ENCODE assay signal across 8 cellular contexts in genomic region chr19:52139291-52140076, GRCh38. TPM values are rescaled to one million over a fixed set of nuclear protein-coding genes. Genes with fewer than 3 reads are reported as not detected.
DNase-seq lines count a peak whose midpoint lies in the region; ATAC-seq and TF ChIP-seq lines count a peak whose summit lies in the region.

Gene ZNF616, minus strand, starts transcription at chr19:52139938. Its CDS starts 9,426 bp downstream, at chr19:52130512.

- TF ChIP-seq CTCF in HEK293 (tag by site-specific recombination; IDR thresholded peaks at IDR 0.05) (peak; percentile 96), gastroesophageal sphincter (IDR thresholded peaks at IDR 0.05) (peak; percentile 61 to 85 (median 78))

- peak in 1 of 2 donors; percentile 29 for TF ChIP-seq POLR2A in gastroesophageal sphincter (IDR thresholded peaks at IDR 0.05)

- H3K27ac ChIP-seq in HEK293 (ENCODE audit: extremely low read depth, low read depth, low read length): peak within 1 kb of the TSS; percentile 73
- H3K27ac ChIP-seq in gastroesophageal sphincter: peak within 1 kb of the TSS; percentile 91 to 97 (median 92)

- H3K9me3 Mint-ChIP-seq in activated naive CD4-positive, alpha-beta T cell treated with anti-CD3 and anti-CD28 coated beads, Interleukin-2, amount 10 ng/mL, durations not matched to agents 7 days and 5 days: peaks cover 47% of the 10 kb centered on the region

- CTCF ChIA-PET in HEK293 (lab: Yijun Ruan, JAX): interaction anchor here (0.6 to 1.5 kb wide), 15 partner anchors 12 to 1370 kb away, joined by 3 to 13 read pairs (median 3); no protein-coding TSS in a partner anchor
- CTCF ChIA-PET in activated naive CD4-positive, alpha-beta T cell treated with anti-CD3 and anti-CD28 coated beads, Interleukin-2, amount 10 ng/mL, durations not matched to agents 7 days and 5 days (lab: Charles Lee): interaction anchor here (1.1 to 2.3 kb wide), 3 partner anchors 50 to 98 kb away, joined by 3 to 16 read pairs (median 3); partner anchors contain the start of gene PPP2R1A

- POLR2A ChIA-PET in HEK293 (lab: Yijun Ruan, JAX): interaction anchor here (0.5 to 2.3 kb wide), 3 partner anchors 50 to 1121 kb away, joined by 4 to 17 read pairs (median 8); partner anchors contain the start of gene PPP2R1A

- peak within 1 kb of the TSS; percentile 89 for H3K27ac Mint-ChIP-seq in activated naive CD4-positive, alpha-beta T cell treated with anti-CD3 and anti-CD28 coated beads, Interleukin-2, amount 10 ng/mL, durations not matched to agents 7 days and 5 days

- H3K27me3 Mint-ChIP-seq in activated naive CD4-positive, alpha-beta T cell treated with anti-CD3 and anti-CD28 coated beads, Interleukin-2, amount 10 ng/mL, durations not matched to agents 7 days and 5 days: no peaks in the 10 kb centered on the region

- H3K9me3 ChIP-seq in HEK293 (ENCODE audit: control insufficient read depth, insufficient read depth, low read depth, low read length): peaks cover 3% of the 10 kb centered on the region; the same call in 1 of the 2 replicates
- H3K9me3 ChIP-seq in gastroesophageal sphincter: no peaks in the 10 kb centered on the region

- ATAC-seq in gastroesophageal sphincter: peak; percentile 98

- H3K4me3 ChIP-seq in HEK293 (ENCODE audit: low read depth, low read length) (peak within 1 kb of the TSS; percentile 57), gastroesophageal sphincter (peak within 1 kb of the TSS; percentile 83 to 85)

- WGBS in gastroesophageal sphincter (ENCODE audit: low coverage in 1 of 2), 2 donors: 0% methylated on average over 17 to 37 of the region's 50 CpGs

- H3K4me3 Mint-ChIP-seq in activated naive CD4-positive, alpha-beta T cell treated with anti-CD3 and anti-CD28 coated beads, Interleukin-2, amount 10 ng/mL, durations not matched to agents 7 days and 5 days: peak within 1 kb of the TSS; percentile 91

- H3K36me3 ChIP-seq in HEK293 (ENCODE audit: control insufficient read depth in 2 of 2, insufficient read depth in 1 of 2, low read length in 2 of 2) (peaks cover 0 to 10% of the 10 kb centered on the region in 2 experiments; a peak in 2 of 3 replicates), gastroesophageal sphincter (no peaks in the 10 kb centered on the region)

- TF ChIP-seq EP300 in gastroesophageal sphincter (IDR thresholded peaks at IDR 0.05): no peak

- peaks cover 29% of the 10 kb centered on the region for H3K4me1 Mint-ChIP-seq in activated naive CD4-positive, alpha-beta T cell treated with anti-CD3 and anti-CD28 coated beads, Interleukin-2, amount 10 ng/mL, durations not matched to agents 7 days and 5 days

- H3K27me3 ChIP-seq in gastroesophageal sphincter: no peaks in the 10 kb centered on the region

- peak; percentile 86 for DNase-seq in GM04504 (ENCODE audit: low read depth)
- peak; percentile 94 for DNase-seq in MV-4-11 (lab: John Stamatoyannopoulos, UW)
- peak; percentile 84 for DNase-seq in SK-N-DZ (ENCODE audit: low spot score)
- DNase-seq in activated naive CD4-positive, alpha-beta T cell treated with anti-CD3 and anti-CD28 coated beads, Interleukin-2, amount 10 ng/mL, durations not matched to agents 7 days and 5 days: peak; percentile 98
- DNase-seq in non-pigmented ciliary epithelial cell (ENCODE audit: low read depth): peak; percentile 67
- peak; percentile 95 for DNase-seq in superior temporal gyrus (ENCODE audit: extremely low spot score)

- H3K4me1 ChIP-seq in HEK293 (ENCODE audit: control insufficient read depth, insufficient read depth, low read length): no peaks in the 10 kb centered on the region
- H3K4me1 ChIP-seq in gastroesophageal sphincter: peaks cover 0 to 24% (median 10%) of the 10 kb centered on the region in 3 donors

- H3K36me3 Mint-ChIP-seq in activated naive CD4-positive, alpha-beta T cell treated with anti-CD3 and anti-CD28 coated beads, Interleukin-2, amount 10 ng/mL, durations not matched to agents 7 days and 5 days: peaks cover 56% of the 10 kb centered on the region

TF ChIP-seq in HEK293, 187 proteins besides CTCF, POLR2A, EP300 and RAD21 (continues in another document):
- TF ChIP-seq, protein P1, sequence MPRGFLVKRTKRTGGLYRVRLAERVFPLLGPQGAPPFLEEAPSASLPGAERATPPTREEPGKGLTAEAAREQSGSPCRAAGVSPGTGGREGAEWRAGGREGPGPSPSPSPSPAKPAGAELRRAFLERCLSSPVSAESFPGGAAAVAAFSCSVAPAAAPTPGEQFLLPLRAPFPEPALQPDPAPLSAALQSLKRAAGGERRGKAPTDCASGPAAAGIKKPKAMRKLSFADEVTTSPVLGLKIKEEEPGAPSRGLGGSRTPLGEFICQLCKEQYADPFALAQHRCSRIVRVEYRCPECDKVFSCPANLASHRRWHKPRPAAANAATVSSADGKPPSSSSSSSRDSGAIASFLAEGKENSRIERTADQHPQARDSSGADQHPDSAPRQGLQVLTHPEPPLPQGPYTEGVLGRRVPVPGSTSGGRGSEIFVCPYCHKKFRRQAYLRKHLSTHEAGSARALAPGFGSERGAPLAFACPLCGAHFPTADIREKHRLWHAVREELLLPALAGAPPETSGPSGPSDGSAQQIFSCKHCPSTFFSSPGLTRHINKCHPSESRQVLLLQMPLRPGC (tag by site-specific recombination; IDR thresholded peaks at IDR 0.05): no peak
- peak; percentile 88 for TF ChIP-seq GLIS1 (tag by site-specific recombination; IDR thresholded peaks at IDR 0.05)
- no peak for TF ChIP-seq ZNF645 (tag by site-specific recombination; IDR thresholded peaks at IDR 0.05)
- TF ChIP-seq KLF8 (tag by site-specific recombination; IDR thresholded peaks at IDR 0.05): peak; percentile 88
- peak; percentile 75; the same call in 1 of the 2 replicates for TF ChIP-seq ZFP37 (tag by site-specific recombination; IDR thresholded peaks at IDR 0.05)
- TF ChIP-seq, protein P2, sequence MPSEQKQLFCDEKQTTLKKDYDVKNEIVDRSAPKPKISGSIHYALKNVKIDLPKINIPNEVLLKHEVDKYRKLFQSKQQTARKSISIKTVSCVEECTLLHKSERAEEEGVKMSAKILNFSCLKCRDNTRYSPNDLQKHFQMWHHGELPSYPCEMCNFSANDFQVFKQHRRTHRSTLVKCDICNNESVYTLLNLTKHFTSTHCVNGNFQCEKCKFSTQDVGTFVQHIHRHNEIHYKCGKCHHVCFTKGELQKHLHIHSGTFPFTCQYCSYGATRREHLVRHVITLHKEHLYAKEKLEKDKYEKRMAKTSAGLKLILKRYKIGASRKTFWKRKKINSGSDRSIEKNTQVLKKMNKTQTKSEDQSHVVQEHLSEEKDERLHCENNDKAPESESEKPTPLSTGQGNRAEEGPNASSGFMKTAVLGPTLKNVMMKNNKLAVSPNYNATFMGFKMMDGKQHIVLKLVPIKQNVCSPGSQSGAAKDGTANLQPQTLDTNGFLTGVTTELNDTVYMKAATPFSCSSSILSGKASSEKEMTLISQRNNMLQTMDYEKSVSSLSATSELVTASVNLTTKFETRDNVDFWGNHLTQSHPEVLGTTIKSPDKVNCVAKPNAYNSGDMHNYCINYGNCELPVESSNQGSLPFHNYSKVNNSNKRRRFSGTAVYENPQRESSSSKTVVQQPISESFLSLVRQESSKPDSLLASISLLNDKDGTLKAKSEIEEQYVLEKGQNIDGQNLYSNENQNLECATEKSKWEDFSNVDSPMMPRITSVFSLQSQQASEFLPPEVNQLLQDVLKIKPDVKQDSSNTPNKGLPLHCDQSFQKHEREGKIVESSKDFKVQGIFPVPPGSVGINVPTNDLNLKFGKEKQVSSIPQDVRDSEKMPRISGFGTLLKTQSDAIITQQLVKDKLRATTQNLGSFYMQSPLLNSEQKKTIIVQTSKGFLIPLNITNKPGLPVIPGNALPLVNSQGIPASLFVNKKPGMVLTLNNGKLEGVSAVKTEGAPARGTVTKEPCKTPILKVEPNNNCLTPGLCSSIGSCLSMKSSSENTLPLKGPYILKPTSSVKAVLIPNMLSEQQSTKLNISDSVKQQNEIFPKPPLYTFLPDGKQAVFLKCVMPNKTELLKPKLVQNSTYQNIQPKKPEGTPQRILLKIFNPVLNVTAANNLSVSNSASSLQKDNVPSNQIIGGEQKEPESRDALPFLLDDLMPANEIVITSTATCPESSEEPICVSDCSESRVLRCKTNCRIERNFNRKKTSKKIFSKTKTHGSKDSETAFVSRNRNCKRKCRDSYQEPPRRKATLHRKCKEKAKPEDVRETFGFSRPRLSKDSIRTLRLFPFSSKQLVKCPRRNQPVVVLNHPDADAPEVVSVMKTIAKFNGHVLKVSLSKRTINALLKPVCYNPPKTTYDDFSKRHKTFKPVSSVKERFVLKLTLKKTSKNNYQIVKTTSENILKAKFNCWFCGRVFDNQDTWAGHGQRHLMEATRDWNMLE (tag by site-specific recombination; conservative IDR thresholded peaks at IDR 0.05; ENCODE audit: low read depth): peak; percentile 85
- no peak for TF ChIP-seq ZBTB8A (tag by site-specific recombination; IDR thresholded peaks at IDR 0.05)
- TF ChIP-seq YY2 (tag by site-specific recombination; IDR thresholded peaks at IDR 0.05): no peak
- no peak for TF ChIP-seq ZNF707 (tag by site-specific recombination; IDR thresholded peaks at IDR 0.05)
- no peak; the same call in 1 of the 2 replicates for TF ChIP-seq ZNF416 (tag by site-specific recombination; IDR thresholded peaks at IDR 0.05)
- TF ChIP-seq ZNF561 (tag by site-specific recombination; IDR thresholded peaks at IDR 0.05; ENCODE audit: borderline replicate concordance): peak; percentile 75
- peak; percentile 76 for TF ChIP-seq KLF10 (tag by site-specific recombination; IDR thresholded peaks at IDR 0.05)
- no peak for TF ChIP-seq ZNF155 (tag by site-specific recombination; IDR thresholded peaks at IDR 0.05)
- TF ChIP-seq ZNF660 (tag by site-specific recombination; IDR thresholded peaks at IDR 0.05): peak; percentile 70
- peak; percentile 24 for TF ChIP-seq KLF1 (tag by site-specific recombination; IDR thresholded peaks at IDR 0.05)

RNA-seq across cellular contexts. Expression of gene ZNF616, which starts in this region (rescaled TPM):
- polyA plus RNA-seq in SK-N-DZ (2014; cell fraction: cytosol; rRNA removed): 7.3 and 8.6 TPM in 2 replicates
- polyA plus RNA-seq in SK-N-DZ (2014; cell fraction: nucleus; rRNA removed): 2.8 and 3.5 TPM in 2 replicates
- total RNA-seq in gastroesophageal sphincter: 10 to 100 TPM in 1 of 4 donors, 1 to 10 TPM in 3; 4.0 to 11.2 (median 5.8) TPM

Comparison
In these comparisons a context has a peak if more than half of its experiments do, and no peak if none do; other contexts are left out.
1. Peak in every context shown above with its lines: DNase-seq, ATAC-seq, H3K4me3 ChIP-seq and H3K27ac ChIP-seq.